In genomic region chr20:35443003-35443402, GRCh38 we compare ENCODE assay signal across 17 cellular contexts. TPM values are rescaled to one million over a fixed set of nuclear protein-coding genes. Genes with fewer than 3 reads are reported as not detected.
DNase-seq lines count a peak whose midpoint lies in the region; ATAC-seq and TF ChIP-seq lines count a peak whose summit lies in the region.
"Had no signal": no experiment of that assay in that cellular context is flagged by ENCODE, and none has a peak within 500 bp of the region (broad histone marks: within the 10 kb centered on the region; RNA-seq: fewer than 3 reads in every experiment).

No MANE protein-coding gene starts in this region.

- peaks cover 6 to 25% (median 6%) of the 10 kb centered on the region in 3 donors for H3K4me1 ChIP-seq in esophagus squamous epithelium
- H3K4me1 ChIP-seq: BLaER1, psoas muscle had no signal

- H3K9me3 ChIP-seq in AG04450 (ENCODE audit: control insufficient read depth, insufficient read depth, low read length) (no peaks in the 10 kb centered on the region), esophagus squamous epithelium (no peaks in the 10 kb centered on the region)
- H3K9me3 ChIP-seq: BLaER1, HAP-1, heart right ventricle, psoas muscle, upper lobe of left lung had no signal

- DNase-seq in AG04450 (ENCODE audit: low read depth, low spot score) = no peak
- peak; percentile 73 for DNase-seq in HFF-Myc (ENCODE audit: extremely low read depth, low read depth)
- peak; percentile 70 for DNase-seq in fibroblast of villous mesenchyme (ENCODE audit: low read depth)
- no peak for DNase-seq in G401 (ENCODE audit: low spot score)
- no peak for DNase-seq in esophagus squamous epithelium (lab: John Stamatoyannopoulos, UW)
- DNase-seq: heart right ventricle; left colon; NCI-H1105; psoas muscle; stimulated activated CD4-positive, alpha-beta T cell treated with anti-CD3 and anti-CD28 coated beads, Interleukin-2, amount 100 ng/mL, for 48 hours; upper lobe of left lung had no signal

- TF ChIP-seq POLR2A in esophagus squamous epithelium (IDR thresholded peaks at IDR 0.05) = no peak

- H3K4me3 ChIP-seq in AG04450 (ENCODE audit: low read depth, low read length) (no peak overlapping the region), HFF-Myc (replicated peaks; ENCODE audit: low read depth, low read length) (no peak overlapping the region), fibroblast of villous mesenchyme (ENCODE audit: low read depth, low read length) (no peak overlapping the region), esophagus squamous epithelium (no peak overlapping the region)
- H3K4me3 ChIP-seq: BLaER1, HAP-1, heart right ventricle, psoas muscle, upper lobe of left lung had no signal

- 43 to 50% methylated on average over 6 of the region's 6 CpGs for WGBS in esophagus squamous epithelium, 2 donors

- TF ChIP-seq CTCF in AG04450 (IDR thresholded peaks at IDR 0.05; ENCODE audit: low read depth, low read length) = no peak
- TF ChIP-seq CTCF in HFF-Myc (IDR thresholded peaks at IDR 0.05; ENCODE audit: low read depth, low read length, missing control alignments) = no peak
- no peak for TF ChIP-seq CTCF in fibroblast of villous mesenchyme (IDR thresholded peaks at IDR 0.05; ENCODE audit: insufficient read depth, low read depth, low read length)
- TF ChIP-seq CTCF in esophagus squamous epithelium (IDR thresholded peaks at IDR 0.05) = no peak

- H3K36me3 ChIP-seq in esophagus squamous epithelium = no peaks in the 10 kb centered on the region
- H3K36me3 ChIP-seq: BLaER1, HAP-1, heart right ventricle, upper lobe of left lung had no signal

- intact Hi-C loops in esophagus squamous epithelium (cut with DNase I) = no loop called here

- CTCF ChIA-PET in AG04450 (lab: Charles Lee) = interaction anchor here (0.6 to 6.8 kb wide), 2 partner anchors 121 to 139 kb away, joined by 4 to 120 read pairs; no protein-coding TSS in a partner anchor

- H3K27ac ChIP-seq in AG04450 (ENCODE audit: low read depth, low read length) (peak overlapping the region; percentile 34), esophagus squamous epithelium (no peak overlapping the region)
- H3K27ac ChIP-seq: BLaER1, heart right ventricle, psoas muscle, upper lobe of left lung had no signal

- ATAC-seq in SK-N-SH treated with all-trans-retinoic acid at 6 μM for 48 hours = peak; percentile 81
- no peak for ATAC-seq in GM18517 (IDR thresholded peaks at IDR 0.05; ENCODE audit: unreplicated experiment)
- ATAC-seq in HG03442 (IDR thresholded peaks at IDR 0.05; ENCODE audit: unreplicated experiment) = no peak
- ATAC-seq: heart right ventricle, left colon, Panc1, psoas muscle had no signal

- no peaks in the 10 kb centered on the region for H3K27me3 ChIP-seq in AG04450 (ENCODE audit: control insufficient read depth, insufficient read depth, low read length)
- H3K27me3 ChIP-seq in esophagus squamous epithelium = peaks cover 0 to 12% (median 0%) of the 10 kb centered on the region in 4 donors
- H3K27me3 ChIP-seq: BLaER1, upper lobe of left lung had no signal

- POLR2A ChIA-PET in AG04450 (lab: Yijun Ruan, JAX) = interaction anchor here (0.6 to 0.9 kb wide), 2 partner anchors 16 to 217 kb away, joined by 3 to 8 read pairs; partner anchors contain the start of gene MMP24

- in situ Hi-C loops in G401 (cut with HindIII; ENCODE audit: low sequenced_read_pairs) = no loop called here

TF ChIP-seq in SK-N-SH treated with all-trans-retinoic acid at 6 μM for 48 hours, 23 proteins besides CTCF, POLR2A, EP300 and RAD21:
- no peak for TF ChIP-seq ZNF70 (CRISPR knock-in tag; IDR thresholded peaks at IDR 0.05)
- no peak for TF ChIP-seq TOX (CRISPR knock-in tag; IDR thresholded peaks at IDR 0.05; ENCODE audit: borderline replicate concordance)
- peak; percentile 55; the same call in 1 of the 2 replicates for TF ChIP-seq TCF4 (CRISPR knock-in tag; IDR thresholded peaks at IDR 0.05; ENCODE audit: borderline replicate concordance)

RNA-seq across cellular contexts. Expression of gene GDF5, which starts 5.0 kb away (rescaled TPM):
- 40.5 and 58.9 TPM in 2 replicates for polyA plus RNA-seq in AG04450 (2011; rRNA removed)
- polyA minus RNA-seq in AG04450 (2011; rRNA and poly(A)+ RNA removed) = 49.4 and 65.7 TPM in 2 replicates
- total RNA-seq in fibroblast of villous mesenchyme (8.1 and 10.8 TPM in 2 replicates), esophagus squamous epithelium (under 1 TPM in 1 of 4 donors, not detected in 3; 0.38 TPM)
- 0.62 and 0.71 TPM in 2 replicates for total RNA-seq in G401 (2014; rRNA removed; shearing (Covaris generic))

RNA-seq across cellular contexts. Expression of gene CEP250, which starts 12.4 kb away (rescaled TPM):
- polyA plus RNA-seq in AG04450 (2011; rRNA removed) = 16.8 and 21.3 TPM in 2 replicates
- polyA minus RNA-seq in AG04450 (2011; rRNA and poly(A)+ RNA removed) = 21.0 and 26.3 TPM in 2 replicates
- 14.5 and 22.0 TPM in 2 replicates for total RNA-seq in fibroblast of villous mesenchyme
- total RNA-seq in G401 (2014; rRNA removed; shearing (Covaris generic)) = 29.3 and 39.2 TPM in 2 replicates
- 10 to 100 TPM; 10.6 to 22.7 (median 16.6) TPM for total RNA-seq in esophagus squamous epithelium

RNA-seq across cellular contexts. Expression of gene UQCC1, which starts 31.2 kb away (rescaled TPM):
- 44.9 and 46.1 TPM in 2 replicates for polyA plus RNA-seq in AG04450 (2011; rRNA removed)
- 32.3 and 34.3 TPM in 2 replicates for polyA minus RNA-seq in AG04450 (2011; rRNA and poly(A)+ RNA removed)
- total RNA-seq in fibroblast of villous mesenchyme (23.5 and 33.2 TPM in 2 replicates), esophagus squamous epithelium (10 to 100 TPM; 13.2 to 28.2 (median 23.0) TPM)
- 36.1 and 66.2 TPM in 2 replicates for total RNA-seq in G401 (2014; rRNA removed; shearing (Covaris generic))

Comparison
In these comparisons a context has a peak if more than half of its experiments do, and no peak if none do; other contexts are left out.
1. DNase-seq: peak in HFF-Myc (single experiment) and fibroblast of villous mesenchyme (single experiment); none in AG04450 (single experiment), G401 (single experiment) and esophagus squamous epithelium (single experiment).